Comparison of ENCODE assay signal across 11 cellular contexts in the genomic region with DNA sequence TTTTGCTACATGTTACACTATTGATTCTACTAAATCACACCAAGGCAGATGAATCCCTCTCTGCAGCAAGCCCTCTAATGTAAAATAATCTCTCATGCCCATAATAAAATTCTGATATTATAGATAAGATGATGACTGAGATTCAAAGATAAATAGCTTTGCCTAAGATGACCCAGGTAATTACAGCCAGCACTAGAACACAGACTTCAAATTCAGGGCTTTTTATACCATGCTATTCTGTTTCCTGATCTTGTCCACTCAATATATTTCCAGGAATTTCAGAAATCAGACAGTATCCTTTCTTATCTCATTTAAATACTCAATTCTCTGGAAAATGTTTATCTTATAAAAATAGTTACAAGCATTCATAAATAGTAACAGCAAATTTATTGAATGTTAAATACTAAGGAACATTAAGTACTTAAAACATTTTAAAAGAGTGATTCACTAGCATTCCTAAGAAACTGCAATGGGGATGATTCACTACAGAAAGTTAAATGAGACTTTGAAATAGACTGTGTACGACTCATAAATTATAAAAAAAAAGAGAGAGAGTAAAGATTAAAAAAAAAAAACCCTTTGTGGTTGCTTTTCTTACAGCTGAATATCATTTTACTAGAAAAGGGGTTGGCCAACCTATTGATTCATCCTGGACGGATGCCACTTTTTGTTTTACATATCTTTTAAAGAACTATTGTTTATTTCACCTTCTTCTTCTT. TPM values are rescaled to one million over a fixed set of nuclear protein-coding genes. Genes with fewer than 3 reads are reported as not detected.
A peak's percentile ranks its signal among the peaks of the same experiment; 100 is the strongest.
DNase-seq lines count a peak whose midpoint lies in the region; ATAC-seq lines count a peak whose summit lies in the region.
"Had no signal": no experiment of that assay in that cellular context is flagged by ENCODE, and none has a peak within 500 bp of the region (broad histone marks: within the 10 kb centered on the region; RNA-seq: fewer than 3 reads in every experiment).

No MANE protein-coding gene starts in this region.

- H3K4me1 Mint-ChIP-seq in activated T-helper 17 cell treated with anti-CD3 and anti-CD28 coated beads, Interleukin-2, amount 50 U/mL, for 72 hours: peaks cover 35% of the 10 kb centered on the region

- peak; percentile 7 for DNase-seq in stimulated activated CD4-positive, alpha-beta T cell treated with anti-CD3 and anti-CD28 coated beads, Interleukin-2, amount 100 ng/mL, for 4 hours (ENCODE audit: low read depth)
- no peak for DNase-seq in stimulated activated CD4-positive, alpha-beta T cell treated with anti-CD3 and anti-CD28 coated beads, Interleukin-12 subunit alpha, Interleukin-12 subunit beta, amount 100 ng/mL, for 4 hours
- DNase-seq in glomerular endothelial cell (ENCODE audit: extremely low read depth, low read depth, low spot score): peak; percentile 68
- no peak for DNase-seq in ecto neural progenitor cell (ENCODE audit: low spot score)

- H3K27ac Mint-ChIP-seq in activated T-helper 17 cell treated with anti-CD3 and anti-CD28 coated beads, Interleukin-2, amount 50 U/mL, for 72 hours: peak overlapping the region; percentile 88

- H3K27me3 Mint-ChIP-seq in activated T-helper 17 cell treated with anti-CD3 and anti-CD28 coated beads, Interleukin-2, amount 50 U/mL, for 72 hours: peaks cover 8% of the 10 kb centered on the region

- no peaks in the 10 kb centered on the region for H3K9me3 Mint-ChIP-seq in activated T-helper 17 cell treated with anti-CD3 and anti-CD28 coated beads, Interleukin-2, amount 50 U/mL, for 72 hours

- peak; percentile 85 for ATAC-seq in activated T-helper 17 cell treated with anti-CD3 and anti-CD28 coated beads, Interleukin-2, amount 50 U/mL, for 72 hours (replicated peaks)
- ATAC-seq in GM18519 (IDR thresholded peaks at IDR 0.05; ENCODE audit: low FRiP score, unreplicated experiment) (no peak), GM21619 (IDR thresholded peaks at IDR 0.05; ENCODE audit: unreplicated experiment) (no peak), GM21529 (IDR thresholded peaks at IDR 0.05; ENCODE audit: unreplicated experiment) (no peak)

- peak overlapping the region; percentile 39 for H3K4me3 Mint-ChIP-seq in activated T-helper 17 cell treated with anti-CD3 and anti-CD28 coated beads, Interleukin-2, amount 50 U/mL, for 72 hours

- H3K36me3 Mint-ChIP-seq in activated T-helper 17 cell treated with anti-CD3 and anti-CD28 coated beads, Interleukin-2, amount 50 U/mL, for 72 hours (ENCODE audit: low read depth): no peaks in the 10 kb centered on the region

RNA-seq across cellular contexts. Expression of a gene that starts 45.8 kb away (rescaled TPM):
- total RNA-seq in activated T-helper 17 cell treated with anti-CD3 and anti-CD28 coated beads, Interleukin-2, amount 50 U/mL, for 72 hours: 10 to 100 TPM in 1 of 2 donors, 1 to 10 TPM in 1; 5.0 to 17.1 TPM
- not detected in 2 replicates for total RNA-seq in glomerular endothelial cell
- total RNA-seq: cardiac muscle cell, lung microvascular endothelial cell, SK-MEL-5 had no signal

Comparison
In these comparisons a context has a peak if more than half of its experiments do, and no peak if none do; other contexts are left out.
1. DNase-seq: peak in stimulated activated CD4-positive, alpha-beta T cell treated with anti-CD3 and anti-CD28 coated beads, Interleukin-2, amount 100 ng/mL, for 4 hours (single experiment) and glomerular endothelial cell (single experiment); none in stimulated activated CD4-positive, alpha-beta T cell treated with anti-CD3 and anti-CD28 coated beads, Interleukin-12 subunit alpha, Interleukin-12 subunit beta, amount 100 ng/mL, for 4 hours (single experiment) and ecto neural progenitor cell (single experiment).